8 cellular contexts compared by ENCODE assay signal in the genomic region with DNA sequence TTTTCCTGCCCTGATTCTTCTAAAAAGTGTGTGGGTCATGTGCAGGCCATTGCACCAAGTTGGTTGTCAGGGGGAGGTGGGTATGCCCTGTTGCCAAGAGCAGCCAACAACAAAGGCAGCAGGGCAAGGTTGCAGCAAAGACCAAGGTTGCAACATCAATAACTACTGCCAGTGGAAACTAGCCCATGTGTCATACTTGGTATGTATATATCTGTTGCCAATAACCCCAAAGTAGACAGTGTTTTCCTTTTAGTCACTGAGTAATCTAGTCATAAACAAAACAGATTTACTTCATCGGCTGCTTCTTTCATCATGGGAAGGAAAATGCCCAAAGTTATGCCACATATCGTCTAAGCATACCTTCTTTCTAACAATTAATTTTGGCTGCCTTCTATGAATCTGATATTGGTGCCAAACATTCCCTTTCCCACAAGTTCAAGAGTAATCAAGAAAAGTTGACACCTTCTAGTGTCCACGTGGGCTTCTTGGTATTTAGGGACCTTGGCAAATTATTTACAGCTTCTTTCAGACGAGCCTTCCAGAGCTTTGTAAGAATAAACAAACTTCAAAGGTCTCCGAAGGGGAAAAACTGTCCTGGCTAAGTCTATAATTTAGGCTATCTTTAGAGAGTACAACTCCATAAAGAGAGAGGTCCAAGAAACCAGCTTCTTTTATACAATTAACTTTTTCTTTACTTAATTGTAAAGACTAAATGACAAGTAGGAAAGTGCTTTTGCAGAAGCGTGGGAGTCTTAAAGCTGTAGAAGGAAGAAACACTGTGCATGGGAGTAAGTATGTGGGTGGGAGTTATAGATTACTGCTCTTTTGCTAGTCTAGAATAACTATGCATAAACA. TPM values are rescaled to one million over a fixed set of nuclear protein-coding genes. Genes with fewer than 3 reads are reported as not detected.
DNase-seq lines count a peak whose midpoint lies in the region; ATAC-seq and TF ChIP-seq lines count a peak whose summit lies in the region.

No MANE protein-coding gene starts in this region.

- H3K27ac Mint-ChIP-seq in progenitor cell of endocrine pancreas = no peak overlapping the region

- H3K18ac ChIP-seq in trophoblast cell (ENCODE audit: low read length) = no peak overlapping the region

- H3K27me3 Mint-ChIP-seq in progenitor cell of endocrine pancreas = peaks cover 62% of the 10 kb centered on the region

- no peaks in the 10 kb centered on the region for H3K79me2 ChIP-seq in trophoblast cell (ENCODE audit: control insufficient read depth, insufficient read depth, low read length, poor library complexity)

- H3K4ac ChIP-seq in trophoblast cell (ENCODE audit: low read depth, low read length) = no peak overlapping the region

- H3K4me3 ChIP-seq in trophoblast cell (ENCODE audit: low read depth, low read length) = no peak overlapping the region

- H3K27ac ChIP-seq in epithelial cell of prostate = peak overlapping the region; percentile 72
- no peak overlapping the region for H3K27ac ChIP-seq in trophoblast cell (ENCODE audit: low read depth, low read length)

- no peak overlapping the region for H2BK120ac ChIP-seq in trophoblast cell (ENCODE audit: insufficient read depth, low read length, poor library complexity)

- no peaks in the 10 kb centered on the region for H3K36me3 Mint-ChIP-seq in progenitor cell of endocrine pancreas (ENCODE audit: insufficient read depth)

- H3K36me3 ChIP-seq in trophoblast cell (ENCODE audit: control insufficient read depth in 1 of 2, insufficient read depth in 2 of 2, low read length in 2 of 2) = no peaks in the 10 kb centered on the region

- no peak overlapping the region for H4K12ac ChIP-seq in trophoblast cell (ENCODE audit: low read depth, low read length)

- H3K4me1 ChIP-seq in trophoblast cell (ENCODE audit: control insufficient read depth in 1 of 2, insufficient read depth in 2 of 2, low read length in 2 of 2) = no peaks in the 10 kb centered on the region

- H3K14ac ChIP-seq in trophoblast cell (ENCODE audit: low read length) = no peak overlapping the region

- H3K79me1 ChIP-seq in trophoblast cell (ENCODE audit: low read length) = no peaks in the 10 kb centered on the region

- H2AFZ ChIP-seq in trophoblast cell (ENCODE audit: insufficient read depth, low read length, poor library complexity) = no peak overlapping the region

- TF ChIP-seq CTCF in progenitor cell of endocrine pancreas (IDR thresholded peaks at IDR 0.05; ENCODE audit: unreplicated experiment) = no peak

- H3K23ac ChIP-seq in trophoblast cell (ENCODE audit: low read length) = no peak overlapping the region

- no peak overlapping the region for H4K8ac ChIP-seq in trophoblast cell (ENCODE audit: low read depth, low read length)

- no peaks in the 10 kb centered on the region for H3K9me3 ChIP-seq in trophoblast cell (ENCODE audit: insufficient read depth, low read depth, low read length)

- H3K27me3 ChIP-seq in trophoblast cell (ENCODE audit: insufficient read depth, low read length) = no peaks in the 10 kb centered on the region

- no peak overlapping the region for H2AK5ac ChIP-seq in trophoblast cell (ENCODE audit: low read length)

- DNase-seq in HT-29 (ENCODE audit: low spot score) (peak; percentile 92), epithelial cell of prostate (ENCODE audit: low read depth, low spot score) (peak; percentile 94), trophoblast cell (peak; percentile 95 to 97), progenitor cell of endocrine pancreas (ENCODE audit: low spot score, unreplicated experiment) (no peak), NCI-H2171 (lab: John Stamatoyannopoulos, UW) (no peak), NCI-H2196 treated with DMSO at 0.1 percent for 48 hours (lab: John Stamatoyannopoulos, UW; ENCODE audit: unreplicated experiment) (no peak)

- no peak overlapping the region for H3K4me3 Mint-ChIP-seq in progenitor cell of endocrine pancreas (ENCODE audit: low read depth)

- ATAC-seq in GM19035 (IDR thresholded peaks at IDR 0.05; ENCODE audit: unreplicated experiment) = peak; percentile 35
- ATAC-seq in activated CD4-positive, CD25-positive, alpha-beta regulatory T cell treated with anti-CD3 and anti-CD28 coated beads, Interleukin-2, amount 50 U/mL, for 24 hours = peak; percentile 88 to 91

- H2BK12ac ChIP-seq in trophoblast cell (ENCODE audit: low read length) = no peak overlapping the region

- WGBS in trophoblast cell (ENCODE audit: extremely low coverage, insufficient coverage, insufficient read length) = no CpG with 5 or more reads among the region's 6 CpGs

- no peak overlapping the region for H3K4me2 ChIP-seq in trophoblast cell (ENCODE audit: low read length)

- H4K91ac ChIP-seq in trophoblast cell (ENCODE audit: low read depth, low read length) = no peak overlapping the region

- H2BK5ac ChIP-seq in trophoblast cell (ENCODE audit: low read depth, low read length, poor library complexity) = no peak overlapping the region

- peaks cover 13% of the 10 kb centered on the region for H3K4me1 Mint-ChIP-seq in progenitor cell of endocrine pancreas (ENCODE audit: low read depth)

- no peaks in the 10 kb centered on the region for H3K9me3 Mint-ChIP-seq in progenitor cell of endocrine pancreas (ENCODE audit: low read depth)

- H3K9ac ChIP-seq in trophoblast cell (ENCODE audit: low read length) = no peak overlapping the region

RNA-seq across cellular contexts. Expression of a gene that starts 10.1 kb away (rescaled TPM):
- 144 and 163 TPM in 2 replicates for total RNA-seq in HT-29 (2014; rRNA removed; shearing (Covaris generic))
- polyA plus RNA-seq in trophoblast cell (2013) = 9.2 and 9.7 TPM in 2 replicates
- 29.4 and 38.1 TPM in 2 replicates for total RNA-seq in progenitor cell of endocrine pancreas

Comparison
In these comparisons a context has a peak if more than half of its experiments do, and no peak if none do; other contexts are left out.
1. DNase-seq: peak in HT-29 (single experiment), epithelial cell of prostate (single experiment) and trophoblast cell (2 of 2); none in progenitor cell of endocrine pancreas (single experiment), NCI-H2171 (single experiment) and NCI-H2196 treated with DMSO at 0.1 percent for 48 hours (single experiment).